7 cellular contexts compared by ENCODE assay signal in genomic region chr7:129778770-129779601, GRCh38.
A peak's percentile ranks its signal among the peaks of the same experiment; 100 is the strongest.
DNase-seq lines count a peak whose midpoint lies in the region; ATAC-seq and TF ChIP-seq lines count a peak whose summit lies in the region.

No MANE protein-coding gene starts in this region.

- H3K4me3 ChIP-seq in GM12865 (ENCODE audit: low read depth, low read length): peak overlapping the region; percentile 62

- BruUV-seq in MCF 10A (replicated peaks; lab: Mats Ljungman, UMichigan): no TSS peak

- ATAC-seq in GM21529 (IDR thresholded peaks at IDR 0.05; ENCODE audit: unreplicated experiment): no peak

- no peak for DNase-seq in GM12865 (ENCODE audit: low read depth)
- peak; percentile 17 for DNase-seq in MCF 10A (ENCODE audit: unreplicated experiment)
- DNase-seq in neural crest cell (ENCODE audit: low read depth, low spot score): no peak
- DNase-seq in T-helper 9 cell: no peak
- no peak for DNase-seq in activated gamma-delta T cell (lab: John Stamatoyannopoulos, UW)

- TF ChIP-seq EP300 in Ishikawa (IDR thresholded peaks at IDR 0.05; ENCODE audit: borderline replicate concordance): no peak

- intact Hi-C loops in MCF 10A (cut with micrococcal nuclease): no loop called here

- peak overlapping the region; percentile 68 for H3K4me3 Mint-ChIP-seq in MCF 10A (ENCODE audit: unreplicated experiment)
- no peak overlapping the region for H3K4me3 Mint-ChIP-seq in neural crest cell

- H3K9me3 Mint-ChIP-seq in MCF 10A (ENCODE audit: unreplicated experiment) (no peaks in the 10 kb centered on the region), neural crest cell (no peaks in the 10 kb centered on the region)

- POLR2A ChIA-PET in MCF 10A (lab: Yijun Ruan, JAX): interaction anchor here (0.6 to 1.7 kb wide), 10 partner anchors 10 to 232 kb away, joined by 3 to 9 read pairs (median 4); no protein-coding TSS in a partner anchor

- H3K4me1 Mint-ChIP-seq in MCF 10A (ENCODE audit: insufficient read depth, unreplicated experiment) (no peaks in the 10 kb centered on the region), neural crest cell (peaks cover 19% of the 10 kb centered on the region)

- no peaks in the 10 kb centered on the region for H3K27me3 Mint-ChIP-seq in MCF 10A (ENCODE audit: insufficient read depth, unreplicated experiment)
- H3K27me3 Mint-ChIP-seq in neural crest cell (ENCODE audit: low read depth): peaks cover 87% of the 10 kb centered on the region

- CTCF ChIA-PET in MCF 10A (lab: Yijun Ruan, JAX): interaction anchor here (0.6 to 1.1 kb wide), 3 partner anchors 46 to 232 kb away, joined by 3 to 5 read pairs (median 4); no protein-coding TSS in a partner anchor

- H3K36me3 Mint-ChIP-seq in MCF 10A (ENCODE audit: insufficient read depth, unreplicated experiment) (no peaks in the 10 kb centered on the region), neural crest cell (ENCODE audit: low read depth) (no peaks in the 10 kb centered on the region)

- TF ChIP-seq RAD21 in Ishikawa (IDR thresholded peaks at IDR 0.05; ENCODE audit: low read depth): no peak

- TF ChIP-seq CTCF in GM12865 (IDR thresholded peaks at IDR 0.05; ENCODE audit: insufficient read depth, low read depth, low read length, missing control alignments): no peak
- TF ChIP-seq CTCF in MCF 10A (IDR thresholded peaks at IDR 0.05; ENCODE audit: unreplicated experiment): no peak
- peak; percentile 44 for TF ChIP-seq CTCF in neural crest cell (conservative IDR thresholded peaks at IDR 0.05)

- H3K27ac Mint-ChIP-seq in MCF 10A (ENCODE audit: low read depth, unreplicated experiment) (no peak overlapping the region), neural crest cell (ENCODE audit: unreplicated experiment) (no peak overlapping the region)

TF ChIP-seq in Ishikawa, 13 proteins besides CTCF, POLR2A, EP300 and RAD21:
- no peak for TF ChIP-seq TEAD4 (IDR thresholded peaks at IDR 0.05)
- peak; percentile 49; the same call in 1 of the 2 replicates for TF ChIP-seq EGR1 (IDR thresholded peaks at IDR 0.05)
- TF ChIP-seq MAX (IDR thresholded peaks at IDR 0.05): no peak
- TF ChIP-seq REST (IDR thresholded peaks at IDR 0.05; ENCODE audit: low read depth): no peak
- no peak for TF ChIP-seq CEBPB (IDR thresholded peaks at IDR 0.05)
- TF ChIP-seq USF1 (IDR thresholded peaks at IDR 0.05): no peak
- no peak for TF ChIP-seq CREB1 (IDR thresholded peaks at IDR 0.05; ENCODE audit: low read depth)
- TF ChIP-seq TAF1 (IDR thresholded peaks at IDR 0.05; ENCODE audit: low read depth): no peak; the same call in 1 of the 2 replicates
- TF ChIP-seq ZBTB7A (IDR thresholded peaks at IDR 0.05; ENCODE audit: low read depth): 0 out of 2 replicates have a peak, but pooled peaks have one; percentile 5
TF ChIP-seq in Ishikawa: peak in this region for 2.
